Comparison of ENCODE assay signal across 14 cellular contexts in the genomic region with DNA sequence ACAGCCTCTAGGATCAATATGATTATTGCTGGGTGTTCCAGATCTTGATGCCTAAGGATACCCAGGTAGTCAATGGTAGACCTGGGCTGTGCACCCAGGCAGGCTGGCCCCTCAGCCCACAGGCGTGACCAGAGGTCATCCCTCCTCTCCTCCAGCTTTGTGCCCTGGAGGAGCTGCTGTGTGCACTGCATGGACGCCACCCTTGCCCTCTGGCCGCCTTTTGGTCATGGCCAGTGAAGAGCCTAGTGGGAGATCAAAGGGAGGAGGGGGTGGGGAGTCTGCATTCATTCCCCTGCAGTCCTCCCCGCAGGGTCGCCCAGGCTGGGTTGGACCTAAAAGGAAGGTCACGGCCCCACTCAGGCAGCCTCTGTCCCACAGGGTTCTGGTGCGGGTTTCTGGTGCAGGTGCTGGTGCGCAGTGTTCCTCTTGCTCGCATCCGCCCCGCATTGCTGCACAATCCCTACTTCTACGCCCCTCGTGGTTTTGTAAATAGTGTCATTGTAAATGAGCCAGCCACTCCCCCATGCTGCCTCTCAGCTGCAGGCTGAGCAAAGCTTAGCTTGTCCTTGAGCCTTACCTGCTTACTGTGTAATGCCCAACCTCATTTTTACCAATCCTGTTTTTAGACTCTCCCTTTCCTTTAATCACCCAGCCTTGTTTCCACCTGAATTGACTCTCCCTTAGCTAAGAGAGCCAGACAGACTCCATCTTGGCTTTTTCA. TPM values are rescaled to one million over a fixed set of nuclear protein-coding genes. Genes with fewer than 3 reads are reported as not detected.
DNase-seq lines count a peak whose midpoint lies in the region; ATAC-seq, FAIRE-seq and TF ChIP-seq lines count a peak whose summit lies in the region.
"Had no signal": no experiment of that assay in that cellular context is flagged by ENCODE, and none has a peak within 500 bp of the region (broad histone marks: within the 10 kb centered on the region; RNA-seq: fewer than 3 reads in every experiment).

No MANE protein-coding gene starts in this region.

- ATAC-seq in HG03108 (IDR thresholded peaks at IDR 0.05; ENCODE audit: unreplicated experiment): no peak

- WGBS in HUES64: 26% methylated on average over 13 of the region's 13 CpGs

- H3K9me3 ChIP-seq in HUES64 (ENCODE audit: insufficient read depth, low read depth, low read length) (no peaks in the 10 kb centered on the region), astrocyte (ENCODE audit: insufficient read depth, low read depth, low read length) (no peaks in the 10 kb centered on the region), neuron (ENCODE audit: low read length) (no peaks in the 10 kb centered on the region)

- TF ChIP-seq CTCF in astrocyte (IDR thresholded peaks at IDR 0.05; ENCODE audit: insufficient read depth, low read depth, low read length): no peak

- no peak overlapping the region for H3K4me3 Mint-ChIP-seq in astrocyte (ENCODE audit: unreplicated experiment)

- H3K4me2 ChIP-seq in astrocyte (ENCODE audit: low read length): no peak overlapping the region

- no peaks in the 10 kb centered on the region for H3K36me3 Mint-ChIP-seq in astrocyte (ENCODE audit: low read depth, unreplicated experiment)

- H3K9ac ChIP-seq in HUES64 (ENCODE audit: low read depth, low read length) (no peak overlapping the region), astrocyte (ENCODE audit: low read length) (no peak overlapping the region)

- H3K79me2 ChIP-seq in astrocyte (ENCODE audit: insufficient read depth, low read length): no peaks in the 10 kb centered on the region

- H3K27ac ChIP-seq in HUES64 (ENCODE audit: low read depth, low read length) (peak overlapping the region; percentile 47; the same call in 1 of the 2 replicates), astrocyte (ENCODE audit: low read depth, low read length) (no peak overlapping the region)
- H3K27ac ChIP-seq: coronary artery, skin epidermis, WERI-Rb-1 had no signal

- H3K4me1 Mint-ChIP-seq in astrocyte (ENCODE audit: low read depth, unreplicated experiment): peaks cover 8% of the 10 kb centered on the region

- no peaks in the 10 kb centered on the region for H4K20me1 ChIP-seq in astrocyte (ENCODE audit: insufficient read depth, low read length)

- peaks cover 8% of the 10 kb centered on the region for H3K27me3 Mint-ChIP-seq in astrocyte (ENCODE audit: low read depth, unreplicated experiment)

- H3K4me1 ChIP-seq in HUES64 (ENCODE audit: insufficient read depth, low read length) (peaks cover 23% of the 10 kb centered on the region), astrocyte (ENCODE audit: insufficient read depth, low read length) (no peaks in the 10 kb centered on the region), neuron (ENCODE audit: insufficient read depth, low read length) (peaks cover 14% of the 10 kb centered on the region)

- no peak for FAIRE-seq in astrocyte (lab: Jason Lieb, UNC)

- DNase-seq in D341Med (ENCODE audit: low spot score): peak; percentile 41
- no peak for DNase-seq in astrocyte (ENCODE audit: low read depth)
- DNase-seq in medulla oblongata (ENCODE audit: extremely low spot score): no peak
- no peak for DNase-seq in T-helper 9 cell
- no peak for DNase-seq in hippocampal formation (lab: John Stamatoyannopoulos, UW)
- DNase-seq: activated naive CD4-positive, alpha-beta T cell; NCI-H1105; stimulated activated CD8-positive, alpha-beta memory T cell treated with anti-CD3 and anti-CD28 coated beads, Interleukin-4, amount 100 ng/mL, for 48 hours; WERI-Rb-1 had no signal

- H3K27me3 ChIP-seq in HUES64 (ENCODE audit: insufficient read depth, low read length): no peaks in the 10 kb centered on the region
- no peaks in the 10 kb centered on the region for H3K27me3 ChIP-seq in astrocyte (ENCODE audit: insufficient read depth, low read length)
- H3K27me3 ChIP-seq in neuron (ENCODE audit: insufficient read depth, low read length): no peaks in the 10 kb centered on the region

- H2AFZ ChIP-seq in astrocyte (ENCODE audit: low read depth, low read length): peak overlapping the region; percentile 42
- peak overlapping the region; percentile 60 for H2AFZ ChIP-seq in neuron (ENCODE audit: low read depth, low read length)

- no peaks in the 10 kb centered on the region for H3K9me3 Mint-ChIP-seq in astrocyte (ENCODE audit: unreplicated experiment)

- no peak overlapping the region for H3K27ac Mint-ChIP-seq in astrocyte (ENCODE audit: unreplicated experiment)

- no peaks in the 10 kb centered on the region for H3K36me3 ChIP-seq in HUES64 (ENCODE audit: insufficient read depth, low read length)
- H3K36me3 ChIP-seq in astrocyte (ENCODE audit: insufficient read depth, low read length): no peaks in the 10 kb centered on the region
- H3K36me3 ChIP-seq in neuron (ENCODE audit: insufficient read depth, low read length): no peaks in the 10 kb centered on the region
- H3K36me3 ChIP-seq: WERI-Rb-1 had no signal

- no peak overlapping the region for H3K4me3 ChIP-seq in HUES64 (ENCODE audit: low read length)
- H3K4me3 ChIP-seq in astrocyte (ENCODE audit: insufficient read depth, low read depth, low read length): no peak overlapping the region
- peak overlapping the region; percentile 37 for H3K4me3 ChIP-seq in neuron (ENCODE audit: low read length)
- H3K4me3 ChIP-seq: coronary artery, skin epidermis had no signal

RNA-seq across cellular contexts. Expression of a gene that starts 55.3 kb away (rescaled TPM):
- 188 TPM for polyA plus RNA-seq in HUES64 (2013, experiment 1 of 2)
- 182 TPM for polyA plus RNA-seq in HUES64 (2013, experiment 2 of 2)
- total RNA-seq in astrocyte: 210 and 225 TPM in 2 replicates

RNA-seq across cellular contexts. Expression of a gene that starts 57.1 kb away (rescaled TPM):
- 28.7 TPM for polyA plus RNA-seq in HUES64 (2013, experiment 1 of 2)
- 25.9 TPM for polyA plus RNA-seq in HUES64 (2013, experiment 2 of 2)
- total RNA-seq in astrocyte: 35.5 and 38.1 TPM in 2 replicates
